Comparison of ENCODE assay signal across 8 cellular contexts in the genomic region with DNA sequence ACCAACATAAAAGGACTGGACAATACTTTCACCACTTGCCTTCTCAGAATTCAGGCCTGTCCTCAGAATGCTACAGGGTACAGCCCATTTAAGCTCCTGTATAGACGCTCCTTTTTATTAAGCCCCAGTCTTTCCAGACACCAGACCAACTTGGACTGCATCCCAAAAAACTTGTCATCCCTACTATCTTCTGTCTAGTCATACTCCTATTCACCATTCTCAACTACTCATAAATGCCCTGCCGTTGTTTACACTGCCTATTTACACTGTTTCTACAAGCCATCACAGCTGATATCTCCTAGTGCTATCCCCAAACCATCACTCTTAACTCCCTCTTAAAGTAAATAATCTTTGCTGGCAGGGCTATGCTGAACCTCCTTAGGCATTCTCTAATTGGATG.
DNase-seq lines count a peak whose midpoint lies in the region; ATAC-seq, FAIRE-seq and TF ChIP-seq lines count a peak whose summit lies in the region.
"Not testable (repeated sequence)": the region's sequence is repeated elsewhere in the genome, so short reads cannot be mapped to it uniquely, and the experiment has no call there.

No MANE protein-coding gene starts in this region.

- not testable (repeated sequence) for H2BK20ac ChIP-seq in H9 (ENCODE audit: low read depth, low read length, poor library complexity, severe bottlenecking)

- TF ChIP-seq CTCF in H9 (conservative IDR thresholded peaks at IDR 0.05); PC-3 (conservative IDR thresholded peaks at IDR 0.05; ENCODE audit: low read depth, low read length); bronchial epithelial cell (IDR thresholded peaks at IDR 0.05; ENCODE audit: insufficient read depth, low read length, severe bottlenecking); fibroblast of pulmonary artery (IDR thresholded peaks at IDR 0.05; ENCODE audit: low read length, missing control alignments); prostate gland (IDR thresholded peaks at IDR 0.05): not testable (repeated sequence)

- peaks cover 23 to 28% of the 10 kb centered on the region in 2 experiments for H3K4me1 Mint-ChIP-seq in H9

- not testable (repeated sequence) for H3F3A ChIP-seq in PC-3 (ENCODE audit: low read length, unreplicated experiment)

- H3K9me3 ChIP-seq in H9 (ENCODE audit: control insufficient read depth, low read depth, low read length); Karpas-422 (ENCODE audit: low read length); PC-3 (ENCODE audit: low read length); prostate gland: not testable (repeated sequence)

- DNase-seq in DMS53 (lab: John Stamatoyannopoulos, UW) (peak; percentile 73), NCI-H345 (lab: John Stamatoyannopoulos, UW) (peak; percentile 62), PC-3 (peak; percentile 63), bronchial epithelial cell (ENCODE audit: low read depth) (peak; percentile 70), fibroblast of pulmonary artery (ENCODE audit: low read depth) (peak; percentile 3), prostate gland (ENCODE audit: low spot score) (peak; percentile 12)
- DNase-seq in H9, Karpas-422: not testable (repeated sequence)

- H3K4ac ChIP-seq in H9 (ENCODE audit: low read depth, low read length), result not testable (repeated sequence)

- not testable (repeated sequence) for H3K27ac Mint-ChIP-seq in H9

- not testable (repeated sequence) for H2BK5ac ChIP-seq in H9 (ENCODE audit: insufficient read length, low read length)

- intact Hi-C loops in PC-3 (cut with micrococcal nuclease); prostate gland (cut with DNase I): not testable (repeated sequence)

- H3K79me2 ChIP-seq in H9 (ENCODE audit: insufficient read depth, low read length); Karpas-422 (ENCODE audit: low read length); PC-3 (ENCODE audit: low read length): not testable (repeated sequence)

- POLR2A ChIA-PET in PC-3 (lab: Charles Lee; ENCODE audit: unreplicated experiment), result not testable (repeated sequence)

- H4K8ac ChIP-seq in H9 (replicated peaks; ENCODE audit: insufficient read length, low read depth, low read length), result not testable (repeated sequence)

- H3K27me3 ChIP-seq in H9 (ENCODE audit: insufficient read depth, low read length); Karpas-422 (ENCODE audit: low read length); PC-3 (ENCODE audit: low read length); bronchial epithelial cell (ENCODE audit: control insufficient read depth, insufficient read depth, low read length); prostate gland (replicated peaks; ENCODE audit: insufficient read depth): not testable (repeated sequence)

- H2AFZ ChIP-seq in H9 (ENCODE audit: low read length); Karpas-422 (ENCODE audit: low read length); PC-3 (ENCODE audit: low read length): not testable (repeated sequence)

- not testable (repeated sequence) for H2AK5ac ChIP-seq in H9 (ENCODE audit: insufficient read length, low read length)

- not testable (repeated sequence) for H3K9me2 ChIP-seq in Karpas-422 (replicated peaks; ENCODE audit: insufficient read depth, low read length); PC-3 (replicated peaks; ENCODE audit: low read length)

- H3K23ac ChIP-seq in H9 (ENCODE audit: insufficient read length, low read depth, low read length), result not testable (repeated sequence)

- H3K27ac ChIP-seq in H9 (ENCODE audit: insufficient read length, low read depth, low read length) (peak overlapping the region; percentile 98), Karpas-422 (ENCODE audit: low read length) (peak overlapping the region; percentile 99)
- not testable (repeated sequence) for H3K27ac ChIP-seq in PC-3 (ENCODE audit: low read length); prostate gland

- not testable (repeated sequence) for H4K91ac ChIP-seq in H9 (ENCODE audit: insufficient read length, low read depth, low read length)

- H3K14ac ChIP-seq in H9 (ENCODE audit: insufficient read depth, low read length), result not testable (repeated sequence)

- CTCF ChIA-PET in PC-3 (lab: Charles Lee), result not testable (repeated sequence)

- not testable (repeated sequence) for BruUV-seq in PC-3 (replicated peaks; lab: Mats Ljungman, UMichigan)

- ATAC-seq in PC-3, result not testable (repeated sequence)

- no CpG with 5 or more reads among the region's 2 CpGs for WGBS in H9 (ENCODE audit: extremely low coverage, insufficient read length, low lambda C conversion rate)
- 22% methylated on average over 2 of the region's 2 CpGs for WGBS in prostate gland

- H3T11ph ChIP-seq in H9 (ENCODE audit: low read length), result not testable (repeated sequence)

- H2BK12ac ChIP-seq in H9 (ENCODE audit: insufficient read length, low read depth, low read length), result not testable (repeated sequence)

- not testable (repeated sequence) for H3K56ac ChIP-seq in H9 (ENCODE audit: insufficient read length, low read depth, low read length)

- not testable (repeated sequence) for H2BK15ac ChIP-seq in H9 (ENCODE audit: low read depth, low read length)

- peaks cover 13 to 19% of the 10 kb centered on the region in 2 experiments for H3K9me3 Mint-ChIP-seq in H9

- H3K36me3 Mint-ChIP-seq in H9 (ENCODE audit: insufficient read depth in 1 of 3, low read depth in 3 of 3), result peaks cover 5 to 20% (median 16%) of the 10 kb centered on the region in 3 experiments

- H2BK120ac ChIP-seq in H9 (ENCODE audit: low read depth, low read length, poor library complexity, severe bottlenecking), result not testable (repeated sequence)

- H3K23me2 ChIP-seq in H9 (ENCODE audit: insufficient read length, low read depth, low read length, poor library complexity, severe bottlenecking), result not testable (repeated sequence)

- not testable (repeated sequence) for H3K4me3 Mint-ChIP-seq in H9

- not testable (repeated sequence) for FAIRE-seq in bronchial epithelial cell (lab: Jason Lieb, UNC)

- H3K36me3 ChIP-seq in Karpas-422 (ENCODE audit: insufficient read depth, low read length); PC-3 (ENCODE audit: low read depth, low read length); bronchial epithelial cell (ENCODE audit: control insufficient read depth, insufficient read depth, low read length); prostate gland: not testable (repeated sequence)

- not testable (repeated sequence) for H3K18ac ChIP-seq in H9 (ENCODE audit: insufficient read length, low read depth, low read length)

- H4K20me1 ChIP-seq in H9 (ENCODE audit: control insufficient read depth, insufficient read depth, insufficient read length); Karpas-422 (ENCODE audit: insufficient read depth, low read depth, low read length); PC-3 (ENCODE audit: low read length): not testable (repeated sequence)

- H4K5ac ChIP-seq in H9 (ENCODE audit: insufficient read length, low read depth, low read length), result not testable (repeated sequence)

- not testable (repeated sequence) for H3K4me3 ChIP-seq in Karpas-422 (ENCODE audit: low read length); PC-3 (ENCODE audit: low read length); bronchial epithelial cell (ENCODE audit: low read depth, low read length); fibroblast of pulmonary artery (replicated peaks; ENCODE audit: low read depth, low read length); prostate gland

- H3K4me1 ChIP-seq in H9 (ENCODE audit: insufficient read depth, low read length), result peaks cover 20% of the 10 kb centered on the region
- H3K4me1 ChIP-seq in Karpas-422 (ENCODE audit: low read length), result peaks cover 56% of the 10 kb centered on the region
- not testable (repeated sequence) for H3K4me1 ChIP-seq in PC-3 (ENCODE audit: insufficient read depth, low read length); prostate gland (replicated peaks)

- not testable (repeated sequence) for TF ChIP-seq POLR2A in prostate gland (IDR thresholded peaks at IDR 0.05)

- H3K79me1 ChIP-seq in H9 (ENCODE audit: insufficient read depth, low read depth, low read length, poor library complexity, severe bottlenecking), result not testable (repeated sequence)

- not testable (repeated sequence) for H3K27me3 Mint-ChIP-seq in H9 (ENCODE audit: low read depth)

- H3K9ac ChIP-seq in H9 (ENCODE audit: extremely low read depth, insufficient read length, low read length); PC-3 (ENCODE audit: low read length): not testable (repeated sequence)
- H3K9ac ChIP-seq in Karpas-422 (ENCODE audit: low read length), result peak overlapping the region; percentile 23; the same call in 1 of the 2 replicates

- H3K4me2 ChIP-seq in H9 (ENCODE audit: insufficient read depth, insufficient read length, low read length); Karpas-422 (ENCODE audit: low read depth, low read length, poor library complexity, severe bottlenecking); PC-3 (ENCODE audit: low read length): not testable (repeated sequence)
